In genomic region chr16:69615528-69615927, GRCh38 we compare ENCODE assay signal across 24 cellular contexts. TPM values are rescaled to one million over a fixed set of nuclear protein-coding genes. Genes with fewer than 3 reads are reported as not detected.
A peak's percentile ranks its signal among the peaks of the same experiment; 100 is the strongest.
DNase-seq lines count a peak whose midpoint lies in the region; ATAC-seq and TF ChIP-seq lines count a peak whose summit lies in the region.
"Had no signal": no experiment of that assay in that cellular context is flagged by ENCODE, and none has a peak within 500 bp of the region (broad histone marks: within the 10 kb centered on the region; RNA-seq: fewer than 3 reads in every experiment).

No MANE protein-coding gene starts in this region.

- no peak overlapping the region for H4K91ac ChIP-seq in trophoblast cell (ENCODE audit: low read depth, low read length)

- H3K27me3 ChIP-seq in left ventricle myocardium inferior (ENCODE audit: low read depth) (no peaks in the 10 kb centered on the region), trophoblast cell (ENCODE audit: insufficient read depth, low read length) (no peaks in the 10 kb centered on the region), suprapubic skin (no peaks in the 10 kb centered on the region)

- H3K9me3 ChIP-seq in left ventricle myocardium inferior (replicated peaks) (no peaks in the 10 kb centered on the region), trophoblast cell (ENCODE audit: insufficient read depth, low read depth, low read length) (no peaks in the 10 kb centered on the region), suprapubic skin (no peaks in the 10 kb centered on the region)
- H3K9me3 ChIP-seq: A549, SK-N-SH had no signal

- H3K27ac ChIP-seq in left ventricle myocardium inferior (replicated peaks) (peak overlapping the region; percentile 48), trophoblast cell (ENCODE audit: low read depth, low read length) (no peak overlapping the region), suprapubic skin (no peak overlapping the region)
- H3K27ac ChIP-seq: A549, GM23248, HL-60, PC-9 had no signal

- H3K9ac ChIP-seq in trophoblast cell (ENCODE audit: low read length), result no peak overlapping the region
- H3K9ac ChIP-seq: GM23248, SK-N-SH had no signal

- H3K4ac ChIP-seq in trophoblast cell (ENCODE audit: low read depth, low read length), result peak overlapping the region; percentile 15

- peaks cover 11% of the 10 kb centered on the region for H3K36me3 Mint-ChIP-seq in effector memory CD8-positive, alpha-beta T cell (ENCODE audit: insufficient read depth)

- no peaks in the 10 kb centered on the region for H3K79me1 ChIP-seq in trophoblast cell (ENCODE audit: low read length)

- no peak overlapping the region for H4K8ac ChIP-seq in trophoblast cell (ENCODE audit: low read depth, low read length)

- H2BK12ac ChIP-seq in trophoblast cell (ENCODE audit: low read length), result no peak overlapping the region

- H3K23ac ChIP-seq in trophoblast cell (ENCODE audit: low read length), result no peak overlapping the region

- intact Hi-C loops in left ventricle myocardium inferior (cut with micrococcal nuclease) (no loop called here), Right ventricle myocardium inferior (cut with DNase I) (loop anchor here (5.0 kb wide), 2 partner anchors 48 to 218 kb away; partner anchors contain the start of gene NFAT5)

- no peak overlapping the region for H3K18ac ChIP-seq in trophoblast cell (ENCODE audit: low read length)

- no peak overlapping the region for H2AK5ac ChIP-seq in trophoblast cell (ENCODE audit: low read length)

- no peaks in the 10 kb centered on the region for H3K9me3 Mint-ChIP-seq in effector memory CD8-positive, alpha-beta T cell
- H3K9me3 Mint-ChIP-seq: CD14-positive monocyte, H9 had no signal

- peaks cover 27 to 47% of the 10 kb centered on the region in 2 donors for H3K4me1 Mint-ChIP-seq in effector memory CD8-positive, alpha-beta T cell (ENCODE audit: low read depth in 2 of 2)

- H3K4me1 ChIP-seq in left ventricle myocardium inferior (peaks cover 93% of the 10 kb centered on the region), trophoblast cell (ENCODE audit: control insufficient read depth in 1 of 2, insufficient read depth in 2 of 2, low read length in 2 of 2) (peaks cover 0 to 10% of the 10 kb centered on the region in 2 experiments), suprapubic skin (peaks cover 58% of the 10 kb centered on the region)

- H3K27ac Mint-ChIP-seq in effector memory CD8-positive, alpha-beta T cell, result peak overlapping the region; percentile 68 to 77
- H3K27ac Mint-ChIP-seq: B cell had no signal

- H2BK5ac ChIP-seq in trophoblast cell (ENCODE audit: low read depth, low read length, poor library complexity), result no peak overlapping the region

- no peaks in the 10 kb centered on the region for H3K27me3 Mint-ChIP-seq in effector memory CD8-positive, alpha-beta T cell
- H3K27me3 Mint-ChIP-seq: B cell had no signal

- TF ChIP-seq POLR2A in suprapubic skin (IDR thresholded peaks at IDR 0.05), result no peak

- no peak overlapping the region for H4K12ac ChIP-seq in trophoblast cell (ENCODE audit: low read depth, low read length)

- no peak overlapping the region for H2BK120ac ChIP-seq in trophoblast cell (ENCODE audit: insufficient read depth, low read length, poor library complexity)

- H3K4me3 ChIP-seq in left ventricle myocardium inferior, result no peak overlapping the region
- H3K4me3 ChIP-seq in trophoblast cell (ENCODE audit: low read depth, low read length), result no peak overlapping the region
- H3K4me3 ChIP-seq in suprapubic skin, result no peak overlapping the region
- H3K4me3 ChIP-seq: A549, GM23248, PC-9 had no signal

- H2AFZ ChIP-seq in trophoblast cell (ENCODE audit: insufficient read depth, low read length, poor library complexity), result no peak overlapping the region
- H2AFZ ChIP-seq: GM23248, PC-9 had no signal

- DNase-seq in left ventricle myocardium inferior (no peak), Right ventricle myocardium inferior (ENCODE audit: missing footprints) (no peak), trophoblast cell (no peak), suprapubic skin (ENCODE audit: low spot score in 2 of 2) (no peak)
- DNase-seq in effector memory CD8-positive, alpha-beta T cell, result no peak
- DNase-seq: DMS 273 treated with DMSO at 0.1 percent for 48 hours, DMS79 treated with DMSO at 0.1 percent for 48 hours, GM23248, H9, KBM-7, NCI-H1092, NCI-H1436, NCI-H187 treated with DMSO at 0.1 percent for 48 hours, NCI-H510A, NCI-H748 treated with DMSO at 0.1 percent for 48 hours, PC-9, SIG-M5, SK-N-SH had no signal

- no peak overlapping the region for H3K4me3 Mint-ChIP-seq in effector memory CD8-positive, alpha-beta T cell
- H3K4me3 Mint-ChIP-seq: B cell, CD14-positive monocyte, H9 had no signal

- no peak overlapping the region for H3K4me2 ChIP-seq in trophoblast cell (ENCODE audit: low read length)
- H3K4me2 ChIP-seq: A549, PC-9, SK-N-SH had no signal

- H3K36me3 ChIP-seq in left ventricle myocardium inferior (no peaks in the 10 kb centered on the region), trophoblast cell (ENCODE audit: control insufficient read depth in 1 of 2, insufficient read depth in 2 of 2, low read length in 2 of 2) (peaks cover 1 to 4% of the 10 kb centered on the region in 2 experiments), suprapubic skin (no peaks in the 10 kb centered on the region)

- H3K14ac ChIP-seq in trophoblast cell (ENCODE audit: low read length), result no peak overlapping the region

- TF ChIP-seq EP300 in suprapubic skin (IDR thresholded peaks at IDR 0.05), result no peak

- no CpG with 5 or more reads among the region's 2 CpGs for WGBS in trophoblast cell (ENCODE audit: extremely low coverage, insufficient coverage, insufficient read length)
- WGBS in suprapubic skin, result 96% methylated on average over 2 of the region's 2 CpGs

- no peak for ATAC-seq in Right ventricle myocardium inferior
- no peak for ATAC-seq in effector memory CD8-positive, alpha-beta T cell (replicated peaks)
- no peak for ATAC-seq in GM19324 (IDR thresholded peaks at IDR 0.05; ENCODE audit: low FRiP score, unreplicated experiment)
- ATAC-seq in HG02973 (IDR thresholded peaks at IDR 0.05; ENCODE audit: unreplicated experiment), result no peak

- peaks cover 2% of the 10 kb centered on the region for H3K79me2 ChIP-seq in trophoblast cell (ENCODE audit: control insufficient read depth, insufficient read depth, low read length, poor library complexity)

- no peak for TF ChIP-seq CTCF in left ventricle myocardium inferior (IDR thresholded peaks at IDR 0.05; ENCODE audit: borderline replicate concordance)
- TF ChIP-seq CTCF in suprapubic skin (IDR thresholded peaks at IDR 0.05), result no peak

RNA-seq across cellular contexts. Expression of gene NFAT5, which starts 49.8 kb away (rescaled TPM):
- total RNA-seq in left ventricle myocardium inferior (13.9 TPM), Right ventricle myocardium inferior (16.2 TPM), suprapubic skin (100 to 1,000 TPM in 1 of 4 donors, 10 to 100 TPM in 3; 67.7 to 146 (median 80.8) TPM)
- polyA plus RNA-seq in trophoblast cell (2013), result 26.0 and 26.1 TPM in 2 replicates
